ENCODE assay signal across 18 cellular contexts in genomic region chr10:61958311-61958710, GRCh38. TPM values are rescaled to one million over a fixed set of nuclear protein-coding genes. Genes with fewer than 3 reads are reported as not detected.
DNase-seq lines count a peak whose midpoint lies in the region; ATAC-seq and TF ChIP-seq lines count a peak whose summit lies in the region.
"Had no signal": no experiment of that assay in that cellular context is flagged by ENCODE, and none has a peak within 500 bp of the region (broad histone marks: within the 10 kb centered on the region; RNA-seq: fewer than 3 reads in every experiment).

No MANE protein-coding gene starts in this region.

- TF ChIP-seq CTCF in Caco-2 (IDR thresholded peaks at IDR 0.05; ENCODE audit: insufficient read depth in 1 of 2, low read depth in 1 of 2, low read length in 1 of 2, severe bottlenecking in 1 of 2, unreplicated experiment in 1 of 2) (no peak), nephron (IDR thresholded peaks at IDR 0.05; ENCODE audit: unreplicated experiment in 3 of 3) (no peak), suprapubic skin (IDR thresholded peaks at IDR 0.05) (no peak), gastrocnemius medialis (IDR thresholded peaks at IDR 0.05 in 4 of 5, conservative IDR thresholded peaks at IDR 0.05 in 1 of 5) (no peak), glutamatergic neuron (IDR thresholded peaks at IDR 0.05; ENCODE audit: partially characterized antibody, unreplicated experiment) (no peak)

- H3K27me3 ChIP-seq in Caco-2 (replicated peaks; ENCODE audit: control insufficient read depth, insufficient read depth, low read length) (no peaks in the 10 kb centered on the region), suprapubic skin (no peaks in the 10 kb centered on the region), gastrocnemius medialis (no peaks in the 10 kb centered on the region)

- H3K4me3 ChIP-seq in Caco-2 (ENCODE audit: low read depth, low read length) = no peak overlapping the region
- H3K4me3 ChIP-seq in suprapubic skin = no peak overlapping the region
- no peak overlapping the region for H3K4me3 ChIP-seq in gastrocnemius medialis

- CTCF ChIA-PET in Caco-2 (lab: Charles Lee) = interaction anchor here (0.9 kb wide), 1 partner anchor 21 kb away, joined by 3 read pairs; no protein-coding TSS in a partner anchor

- H3K36me3 Mint-ChIP-seq in activated T-cell treated with anti-CD3 and anti-CD28 coated beads, Interleukin-2, amount 50 U/mL, for 24 hours (ENCODE audit: low read depth) = peaks cover 84% of the 10 kb centered on the region
- H3K36me3 Mint-ChIP-seq in Caco-2 (ENCODE audit: insufficient read depth, unreplicated experiment) (peaks cover 95% of the 10 kb centered on the region), nephron (ENCODE audit: low read depth) (peaks cover 40% of the 10 kb centered on the region), glutamatergic neuron (ENCODE audit: unreplicated experiment) (no peaks in the 10 kb centered on the region)
- H3K36me3 Mint-ChIP-seq in activated T-helper 1 cell treated with anti-CD3 and anti-CD28 coated beads, Interleukin-12 subunit alpha, Interleukin-12 subunit beta, Interleukin-2, Interleukin-4 antibody, amounts not matched to agents 30 ng/mL and 10 ng/mL and 1 ng/mL, durations not matched to agents 14 hours and 24 hours and 36 hours (ENCODE audit: low read depth) = peaks cover 52% of the 10 kb centered on the region

- peaks cover 37% of the 10 kb centered on the region for H3K4me1 ChIP-seq in Caco-2
- no peaks in the 10 kb centered on the region for H3K4me1 ChIP-seq in suprapubic skin
- H3K4me1 ChIP-seq in gastrocnemius medialis = peaks cover 2 to 19% of the 10 kb centered on the region in 2 donors

- H3K27ac ChIP-seq in suprapubic skin (no peak overlapping the region), gastrocnemius medialis (no peak overlapping the region)

- H3K4me3 Mint-ChIP-seq in activated T-cell treated with anti-CD3 and anti-CD28 coated beads, Interleukin-2, amount 50 U/mL, for 24 hours = no peak overlapping the region
- H3K4me3 Mint-ChIP-seq in Caco-2 (ENCODE audit: unreplicated experiment) (no peak overlapping the region), nephron (no peak overlapping the region), glutamatergic neuron (ENCODE audit: unreplicated experiment) (no peak overlapping the region)
- H3K4me3 Mint-ChIP-seq in activated T-helper 1 cell treated with anti-CD3 and anti-CD28 coated beads, Interleukin-12 subunit alpha, Interleukin-12 subunit beta, Interleukin-2, Interleukin-4 antibody, amounts not matched to agents 30 ng/mL and 10 ng/mL and 1 ng/mL, durations not matched to agents 14 hours and 24 hours and 36 hours = no peak overlapping the region
- H3K4me3 Mint-ChIP-seq: HFFc6 had no signal

- POLR2A ChIA-PET in Caco-2 (lab: Charles Lee) = no interaction called here

- H3K27ac Mint-ChIP-seq in activated T-cell treated with anti-CD3 and anti-CD28 coated beads, Interleukin-2, amount 50 U/mL, for 24 hours = peak overlapping the region; percentile 82
- H3K27ac Mint-ChIP-seq in Caco-2 (ENCODE audit: unreplicated experiment) (peak overlapping the region; percentile 26), nephron (peak overlapping the region; percentile 5 to 53 (median 26)), glutamatergic neuron (ENCODE audit: unreplicated experiment) (no peak overlapping the region)
- peak overlapping the region; percentile 20 for H3K27ac Mint-ChIP-seq in activated T-helper 1 cell treated with anti-CD3 and anti-CD28 coated beads, Interleukin-12 subunit alpha, Interleukin-12 subunit beta, Interleukin-2, Interleukin-4 antibody, amounts not matched to agents 30 ng/mL and 10 ng/mL and 1 ng/mL, durations not matched to agents 14 hours and 24 hours and 36 hours
- H3K27ac Mint-ChIP-seq: HFFc6 had no signal

- DNase-seq in activated T-cell treated with anti-CD3 and anti-CD28 coated beads, Interleukin-2, amount 50 U/mL, for 24 hours = no peak
- no peak for DNase-seq in activated T-cell treated with anti-CD3 and anti-CD28 coated beads, Interleukin-2, amount 50 U/mL, for 48 hours
- DNase-seq in Caco-2 = no peak
- no peak for DNase-seq in activated T-helper 1 cell treated with anti-CD3 and anti-CD28 coated beads, Interleukin-12 subunit alpha, Interleukin-12 subunit beta, Interleukin-2, Interleukin-4 antibody, amounts not matched to agents 30 ng/mL and 10 ng/mL and 1 ng/mL, durations not matched to agents 14 hours and 24 hours and 36 hours (ENCODE audit: low spot score)
- DNase-seq in suprapubic skin (ENCODE audit: low spot score in 2 of 2) = no peak
- DNase-seq in gastrocnemius medialis = no peak
- no peak for DNase-seq in glutamatergic neuron
- DNase-seq: DMS79 treated with DMSO at 0.1 percent for 48 hours, GDM1, HFFc6, Karpas-422, MM.1S, NCI-H187 treated with DMSO at 0.1 percent for 48 hours, NCI-H2171, NCI-H774, SHP77 treated with DMSO at 0.1 percent for 48 hours had no signal

- WGBS in suprapubic skin = 97% methylated on average over 12 of the region's 12 CpGs

- no peak for TF ChIP-seq EP300 in suprapubic skin (IDR thresholded peaks at IDR 0.05)

- TF ChIP-seq POLR2A in suprapubic skin (IDR thresholded peaks at IDR 0.05) (no peak), gastrocnemius medialis (IDR thresholded peaks at IDR 0.05) (no peak)

- H3K36me3 ChIP-seq in Caco-2 (ENCODE audit: control insufficient read depth, insufficient read depth, low read length) (peaks cover 7% of the 10 kb centered on the region), suprapubic skin (no peaks in the 10 kb centered on the region), gastrocnemius medialis (no peaks in the 10 kb centered on the region)

- H3K4me1 Mint-ChIP-seq in activated T-cell treated with anti-CD3 and anti-CD28 coated beads, Interleukin-2, amount 50 U/mL, for 24 hours (ENCODE audit: low read depth) = peaks cover 79% of the 10 kb centered on the region
- peaks cover 48% of the 10 kb centered on the region for H3K4me1 Mint-ChIP-seq in Caco-2 (ENCODE audit: low read depth, unreplicated experiment)
- peaks cover 71% of the 10 kb centered on the region for H3K4me1 Mint-ChIP-seq in activated T-helper 1 cell treated with anti-CD3 and anti-CD28 coated beads, Interleukin-12 subunit alpha, Interleukin-12 subunit beta, Interleukin-2, Interleukin-4 antibody, amounts not matched to agents 30 ng/mL and 10 ng/mL and 1 ng/mL, durations not matched to agents 14 hours and 24 hours and 36 hours (ENCODE audit: low read depth)
- peaks cover 26% of the 10 kb centered on the region for H3K4me1 Mint-ChIP-seq in nephron
- H3K4me1 Mint-ChIP-seq in glutamatergic neuron (ENCODE audit: low read depth, unreplicated experiment) = no peaks in the 10 kb centered on the region

- H3K9me3 Mint-ChIP-seq in activated T-cell treated with anti-CD3 and anti-CD28 coated beads, Interleukin-2, amount 50 U/mL, for 24 hours = no peaks in the 10 kb centered on the region
- H3K9me3 Mint-ChIP-seq in Caco-2 (ENCODE audit: unreplicated experiment) (no peaks in the 10 kb centered on the region), nephron (no peaks in the 10 kb centered on the region), glutamatergic neuron (ENCODE audit: unreplicated experiment) (no peaks in the 10 kb centered on the region)
- H3K9me3 Mint-ChIP-seq in activated T-helper 1 cell treated with anti-CD3 and anti-CD28 coated beads, Interleukin-12 subunit alpha, Interleukin-12 subunit beta, Interleukin-2, Interleukin-4 antibody, amounts not matched to agents 30 ng/mL and 10 ng/mL and 1 ng/mL, durations not matched to agents 14 hours and 24 hours and 36 hours = no peaks in the 10 kb centered on the region
- H3K9me3 Mint-ChIP-seq: HFFc6 had no signal

- intact Hi-C loops in Caco-2 (cut with micrococcal nuclease; ENCODE audit: unreplicated experiment) = no loop called here
- intact Hi-C loops in activated T-helper 1 cell treated with anti-CD3 and anti-CD28 coated beads, Interleukin-12 subunit alpha, Interleukin-12 subunit beta, Interleukin-2, Interleukin-4 antibody, amounts not matched to agents 30 ng/mL and 10 ng/mL and 1 ng/mL, durations not matched to agents 14 hours and 24 hours and 36 hours (cut with micrococcal nuclease) = no loop called here
- intact Hi-C loops in gastrocnemius medialis (cut with DNase I; ENCODE audit: low total_unique reads) = no loop called here

- no peaks in the 10 kb centered on the region for H3K9me3 ChIP-seq in Caco-2
- no peaks in the 10 kb centered on the region for H3K9me3 ChIP-seq in suprapubic skin
- no peaks in the 10 kb centered on the region for H3K9me3 ChIP-seq in gastrocnemius medialis

- no peak for ATAC-seq in gastrocnemius medialis
- ATAC-seq: HepG2 had no signal

- no TSS peak for BruUV-seq in Caco-2 (replicated peaks; lab: Mats Ljungman, UMichigan)

- H3K27me3 Mint-ChIP-seq in activated T-cell treated with anti-CD3 and anti-CD28 coated beads, Interleukin-2, amount 50 U/mL, for 24 hours = no peaks in the 10 kb centered on the region
- H3K27me3 Mint-ChIP-seq in Caco-2 (ENCODE audit: insufficient read depth, unreplicated experiment) (no peaks in the 10 kb centered on the region), nephron (ENCODE audit: low read depth) (no peaks in the 10 kb centered on the region), glutamatergic neuron (ENCODE audit: unreplicated experiment) (no peaks in the 10 kb centered on the region)
- no peaks in the 10 kb centered on the region for H3K27me3 Mint-ChIP-seq in activated T-helper 1 cell treated with anti-CD3 and anti-CD28 coated beads, Interleukin-12 subunit alpha, Interleukin-12 subunit beta, Interleukin-2, Interleukin-4 antibody, amounts not matched to agents 30 ng/mL and 10 ng/mL and 1 ng/mL, durations not matched to agents 14 hours and 24 hours and 36 hours (ENCODE audit: insufficient read depth)

- in situ Hi-C loops in gastrocnemius medialis (cut with MboI; ENCODE audit: low sequenced_read_pairs in 4 of 4) = no loop called here

RNA-seq across cellular contexts. Expression of gene ARID5B, which starts 56.8 kb away (rescaled TPM):
- 168 and 169 TPM in 2 replicates for total RNA-seq in Caco-2 (2022)
- 62.4 and 65.1 TPM in 2 replicates for total RNA-seq in activated T-helper 1 cell treated with anti-CD3 and anti-CD28 coated beads, Interleukin-12 subunit alpha, Interleukin-12 subunit beta, Interleukin-2, Interleukin-4 antibody, amounts not matched to agents 30 ng/mL and 10 ng/mL and 1 ng/mL, durations not matched to agents 14 hours and 24 hours and 36 hours
- total RNA-seq in suprapubic skin = 10 to 100 TPM; 45.4 to 75.2 (median 71.9) TPM
- 100 to 1,000 TPM; 156 to 512 (median 263) TPM for total RNA-seq in gastrocnemius medialis
- 1.1 TPM for total RNA-seq in glutamatergic neuron (ENCODE audit: unreplicated experiment)

Comparison
In these comparisons a context has a peak if more than half of its experiments do, and no peak if none do; other contexts are left out.
1. RNA of gene ARID5B, which starts 56.8 kb away (total RNA-seq): 156 to 512 TPM in gastrocnemius medialis, 168 to 169 TPM in Caco-2, 45.4 to 75.2 TPM in suprapubic skin and 62.4 to 65.1 TPM in activated T-helper 1 cell treated with anti-CD3 and anti-CD28 coated beads, Interleukin-12 subunit alpha, Interleukin-12 subunit beta, Interleukin-2, Interleukin-4 antibody, amounts not matched to agents 30 ng/mL and 10 ng/mL and 1 ng/mL, durations not matched to agents 14 hours and 24 hours and 36 hours; 1.1 TPM in glutamatergic neuron (single experiment); every median in the first group is over 10 times any median in the second.